ENCODE assay signal across 19 cellular contexts in the genomic region with DNA sequence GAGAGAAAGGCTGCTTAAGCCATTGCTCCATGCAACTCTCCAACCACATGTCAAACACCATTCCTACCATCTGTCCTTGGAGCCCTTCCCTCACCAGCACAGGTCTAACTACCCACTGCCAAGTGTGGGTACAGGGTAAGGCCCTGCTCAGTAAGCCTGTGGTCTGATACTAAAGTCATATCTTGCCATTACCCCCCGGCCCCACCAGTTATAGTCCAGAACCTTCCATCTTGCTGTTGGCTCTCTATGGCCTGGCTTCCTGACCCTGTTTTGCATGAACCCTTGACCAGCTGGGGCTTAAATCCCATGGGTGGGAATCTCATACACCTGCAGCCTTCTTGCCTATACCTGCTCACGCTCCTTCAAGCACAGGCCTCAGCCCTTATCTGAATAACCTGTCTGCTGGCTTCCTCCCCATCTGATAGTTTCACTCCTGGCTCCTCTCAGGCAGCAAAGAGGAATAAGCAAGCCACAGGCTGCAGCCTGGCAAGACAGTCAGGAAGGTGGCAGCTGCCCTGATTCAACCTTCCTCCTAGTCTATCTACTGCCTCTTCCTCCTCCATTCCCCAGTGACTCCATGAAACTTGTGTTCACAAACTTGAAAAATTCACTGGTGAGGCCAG.
DNase-seq lines count a peak whose midpoint lies in the region; ATAC-seq and TF ChIP-seq lines count a peak whose summit lies in the region.
"Had no signal": no experiment of that assay in that cellular context is flagged by ENCODE, and none has a peak within 500 bp of the region (broad histone marks: within the 10 kb centered on the region; RNA-seq: fewer than 3 reads in every experiment).

No MANE protein-coding gene starts in this region.

- TF ChIP-seq EP300 in esophagus muscularis mucosa (IDR thresholded peaks at IDR 0.05) (no peak), upper lobe of left lung (IDR thresholded peaks at IDR 0.05) (no peak)

- ATAC-seq in upper lobe of left lung (ENCODE audit: low FRiP score in 2 of 2): no peak
- ATAC-seq in GM19463 (IDR thresholded peaks at IDR 0.05; ENCODE audit: unreplicated experiment): no peak
- ATAC-seq: HCT116; naive thymus-derived CD4-positive, alpha-beta T cell; PC-3; WTC11 had no signal

- POLR2A ChIA-PET in PC-9 (lab: Charles Lee; ENCODE audit: unreplicated experiment): no interaction called here

- H3K4me2 ChIP-seq in parathyroid adenoma (ENCODE audit: low read length) (no peak overlapping the region), PC-9 (no peak overlapping the region)
- H3K4me2 ChIP-seq: BLaER1 had no signal

- peak overlapping the region; percentile 93 for H3K27ac ChIP-seq in left ventricle myocardium inferior (replicated peaks)
- H3K27ac ChIP-seq in esophagus muscularis mucosa (replicated peaks in 1 of 4): peak overlapping the region in 3 of 4 donors; percentile 65 to 78 (median 77)
- H3K27ac ChIP-seq in parathyroid adenoma: peak overlapping the region; percentile 83
- peak overlapping the region; percentile 13 to 82 (median 43) for H3K27ac ChIP-seq in upper lobe of left lung
- no peak overlapping the region for H3K27ac ChIP-seq in PC-9
- H3K27ac ChIP-seq: BLaER1 had no signal

- peaks cover 11% of the 10 kb centered on the region for H3F3A ChIP-seq in PC-9 (ENCODE audit: insufficient read depth, low read depth)

- DNase-seq in left ventricle myocardium inferior: no peak
- no peak for DNase-seq in cardiac septum (ENCODE audit: low spot score)
- DNase-seq in esophagus muscularis mucosa (ENCODE audit: extremely low spot score): no peak
- no peak for DNase-seq in upper lobe of left lung
- no peak for DNase-seq in PC-9
- DNase-seq in AG20443 (ENCODE audit: low spot score): no peak
- DNase-seq: ACHN; activated CD8-positive, alpha-beta memory T cell treated with anti-CD3 and anti-CD28 coated beads, Interleukin-2, amount 50 U/mL, for 4 hours; aorta; naive thymus-derived CD4-positive, alpha-beta T cell; NCI-H1417; NCI-H510A treated with DMSO at 0.1 percent for 48 hours; PC-3; SHP77 had no signal

- CTCF ChIA-PET in PC-9 (lab: Charles Lee): interaction anchor here (0.6 kb wide), 1 partner anchor 32 kb away, joined by 5 read pairs; no protein-coding TSS in a partner anchor

- no peak overlapping the region for H2AFZ ChIP-seq in parathyroid adenoma
- H2AFZ ChIP-seq in PC-9: no peak overlapping the region

- intact Hi-C loops in left ventricle myocardium inferior (cut with micrococcal nuclease): no loop called here
- intact Hi-C loops in cardiac septum (cut with DNase I): loop anchor here (10.0 kb wide), 1 partner anchor 191 kb away; no protein-coding TSS in a partner anchor
- intact Hi-C loops in esophagus muscularis mucosa (cut with DNase I): no loop called here
- intact Hi-C loops in PC-9 (cut with micrococcal nuclease; ENCODE audit: unreplicated experiment): no loop called here

- H3K4me3 ChIP-seq in left ventricle myocardium inferior (no peak overlapping the region), esophagus muscularis mucosa (no peak overlapping the region), parathyroid adenoma (ENCODE audit: low read depth, low read length) (no peak overlapping the region), upper lobe of left lung (no peak overlapping the region), PC-9 (no peak overlapping the region)
- H3K4me3 ChIP-seq: BLaER1 had no signal

- H3K9me3 ChIP-seq in left ventricle myocardium inferior (replicated peaks) (no peaks in the 10 kb centered on the region), esophagus muscularis mucosa (no peaks in the 10 kb centered on the region), parathyroid adenoma (ENCODE audit: control insufficient read depth, low read length) (no peaks in the 10 kb centered on the region), upper lobe of left lung (no peaks in the 10 kb centered on the region), PC-9 (ENCODE audit: insufficient read depth, low read depth) (no peaks in the 10 kb centered on the region)
- H3K9me3 ChIP-seq: BLaER1 had no signal

- no peak for TF ChIP-seq POLR2A in esophagus muscularis mucosa (IDR thresholded peaks at IDR 0.05; ENCODE audit: low read depth)
- no peak for TF ChIP-seq POLR2A in upper lobe of left lung (IDR thresholded peaks at IDR 0.05)

- H3K9ac ChIP-seq in parathyroid adenoma: no peak overlapping the region
- H3K9ac ChIP-seq: BLaER1 had no signal

- H3K9me2 ChIP-seq in PC-9 (ENCODE audit: insufficient read depth): no peaks in the 10 kb centered on the region

- H3K79me2 ChIP-seq in parathyroid adenoma: peaks cover 69% of the 10 kb centered on the region
- H3K79me2 ChIP-seq in PC-9 (ENCODE audit: low read depth): peaks cover 97% of the 10 kb centered on the region

- H3K4me1 ChIP-seq in left ventricle myocardium inferior (peaks cover 65% of the 10 kb centered on the region), esophagus muscularis mucosa (peaks cover 50 to 73% (median 56%) of the 10 kb centered on the region in 4 donors), parathyroid adenoma (peaks cover 77% of the 10 kb centered on the region), upper lobe of left lung (peaks cover 27 to 61% (median 38%) of the 10 kb centered on the region in 4 donors), PC-9 (replicated peaks; ENCODE audit: insufficient read depth) (peaks cover 22% of the 10 kb centered on the region)

- no peak for TF ChIP-seq CTCF in left ventricle myocardium inferior (IDR thresholded peaks at IDR 0.05; ENCODE audit: borderline replicate concordance)
- TF ChIP-seq CTCF in esophagus muscularis mucosa (IDR thresholded peaks at IDR 0.05): no peak
- TF ChIP-seq CTCF in parathyroid adenoma (IDR thresholded peaks at IDR 0.05): no peak
- no peak for TF ChIP-seq CTCF in upper lobe of left lung (IDR thresholded peaks at IDR 0.05)
- TF ChIP-seq CTCF in PC-9 (conservative IDR thresholded peaks at IDR 0.05): no peak

- H3K27me3 ChIP-seq in left ventricle myocardium inferior (ENCODE audit: low read depth) (no peaks in the 10 kb centered on the region), esophagus muscularis mucosa (no peaks in the 10 kb centered on the region), parathyroid adenoma (ENCODE audit: control insufficient read depth, insufficient read depth, low read length) (no peaks in the 10 kb centered on the region), upper lobe of left lung (no peaks in the 10 kb centered on the region), PC-9 (ENCODE audit: insufficient read depth, low read depth) (no peaks in the 10 kb centered on the region)
- H3K27me3 ChIP-seq: BLaER1 had no signal

- 95% methylated on average over 2 of the region's 2 CpGs for WGBS in esophagus muscularis mucosa
- 60 to 73% methylated on average over 2 of the region's 2 CpGs for WGBS in upper lobe of left lung, 2 donors

- BruUV-seq in PC-9 (replicated peaks; lab: Mats Ljungman, UMichigan): no TSS peak

- H4K20me1 ChIP-seq in PC-9 (ENCODE audit: insufficient read depth): no peaks in the 10 kb centered on the region
- H4K20me1 ChIP-seq: BLaER1 had no signal

- H3K36me3 ChIP-seq in left ventricle myocardium inferior: no peaks in the 10 kb centered on the region
- H3K36me3 ChIP-seq in esophagus muscularis mucosa: no peaks in the 10 kb centered on the region
- H3K36me3 ChIP-seq in parathyroid adenoma (ENCODE audit: control insufficient read depth, insufficient read depth, low read length): no peaks in the 10 kb centered on the region
- no peaks in the 10 kb centered on the region for H3K36me3 ChIP-seq in upper lobe of left lung
- no peaks in the 10 kb centered on the region for H3K36me3 ChIP-seq in PC-9 (ENCODE audit: low read depth)
- H3K36me3 ChIP-seq: BLaER1 had no signal
